Comparison of ENCODE assay signal across 9 cellular contexts in genomic region chr5:16894236-16895057, GRCh38. TPM values are rescaled to one million over a fixed set of nuclear protein-coding genes. Genes with fewer than 3 reads are reported as not detected.
DNase-seq lines count a peak whose midpoint lies in the region; TF ChIP-seq lines count a peak whose summit lies in the region.
"Had no signal": no experiment of that assay in that cellular context is flagged by ENCODE, and none has a peak within 500 bp of the region (broad histone marks: within the 10 kb centered on the region; RNA-seq: fewer than 3 reads in every experiment).

No MANE protein-coding gene starts in this region.

- no peaks in the 10 kb centered on the region for H3K36me3 ChIP-seq in colonic mucosa
- H3K36me3 ChIP-seq in neural progenitor cell = no peaks in the 10 kb centered on the region

- H3K4me3 ChIP-seq in colonic mucosa (no peak overlapping the region), neural progenitor cell (no peak overlapping the region)

- peaks cover 32% of the 10 kb centered on the region for H3K4me1 ChIP-seq in colonic mucosa
- H3K4me1 ChIP-seq in neural progenitor cell = peaks cover 54% of the 10 kb centered on the region

- TF ChIP-seq CTCF in colonic mucosa (IDR thresholded peaks at IDR 0.05) = no peak
- no peak for TF ChIP-seq CTCF in neural progenitor cell (IDR thresholded peaks at IDR 0.05)
- no peak for TF ChIP-seq CTCF in GM13976 (IDR thresholded peaks at IDR 0.05; ENCODE audit: borderline replicate concordance, control extremely low read depth, extremely low read depth, insufficient read depth, missing control alignments)

- intact Hi-C loops in colonic mucosa (cut with DNase I) = no loop called here
- intact Hi-C loops in activated T-helper 1 cell treated with anti-CD3 and anti-CD28 coated beads, Interleukin-12 subunit alpha, Interleukin-12 subunit beta, Interleukin-2, Interleukin-4 antibody, amounts not matched to agents 30 ng/mL and 10 ng/mL and 1 ng/mL, durations not matched to agents 14 hours and 24 hours and 36 hours (cut with micrococcal nuclease) = no loop called here

- peaks cover 93% of the 10 kb centered on the region for H3K79me2 ChIP-seq in neural progenitor cell (ENCODE audit: low read depth)

- H3K27me3 Mint-ChIP-seq in neural progenitor cell (ENCODE audit: insufficient read depth, low read depth) = no peaks in the 10 kb centered on the region
- no peaks in the 10 kb centered on the region for H3K27me3 Mint-ChIP-seq in activated T-helper 1 cell treated with anti-CD3 and anti-CD28 coated beads, Interleukin-12 subunit alpha, Interleukin-12 subunit beta, Interleukin-2, Interleukin-4 antibody, amounts not matched to agents 30 ng/mL and 10 ng/mL and 1 ng/mL, durations not matched to agents 14 hours and 24 hours and 36 hours (ENCODE audit: insufficient read depth)

- no peak overlapping the region for H2AFZ ChIP-seq in neural progenitor cell (replicated peaks)

- H3K36me3 Mint-ChIP-seq in neural progenitor cell = no peaks in the 10 kb centered on the region
- no peaks in the 10 kb centered on the region for H3K36me3 Mint-ChIP-seq in activated T-helper 1 cell treated with anti-CD3 and anti-CD28 coated beads, Interleukin-12 subunit alpha, Interleukin-12 subunit beta, Interleukin-2, Interleukin-4 antibody, amounts not matched to agents 30 ng/mL and 10 ng/mL and 1 ng/mL, durations not matched to agents 14 hours and 24 hours and 36 hours (ENCODE audit: low read depth)

- no peaks in the 10 kb centered on the region for H3K27me3 ChIP-seq in colonic mucosa
- no peaks in the 10 kb centered on the region for H3K27me3 ChIP-seq in neural progenitor cell

- H3K27ac Mint-ChIP-seq in neural progenitor cell = peak overlapping the region; percentile 92
- H3K27ac Mint-ChIP-seq in activated T-helper 1 cell treated with anti-CD3 and anti-CD28 coated beads, Interleukin-12 subunit alpha, Interleukin-12 subunit beta, Interleukin-2, Interleukin-4 antibody, amounts not matched to agents 30 ng/mL and 10 ng/mL and 1 ng/mL, durations not matched to agents 14 hours and 24 hours and 36 hours = no peak overlapping the region

- DNase-seq in ELR (ENCODE audit: low read depth) = peak; percentile 96
- peak; percentile 32 for DNase-seq in NCI-H446 treated with DMSO at 0.1 percent for 48 hours (lab: John Stamatoyannopoulos, UW)
- DNase-seq in colonic mucosa = peak; percentile 81
- DNase-seq in neural progenitor cell (ENCODE audit: low spot score) = peak; percentile 75
- DNase-seq in activated T-helper 1 cell treated with anti-CD3 and anti-CD28 coated beads, Interleukin-12 subunit alpha, Interleukin-12 subunit beta, Interleukin-2, Interleukin-4 antibody, amounts not matched to agents 30 ng/mL and 10 ng/mL and 1 ng/mL, durations not matched to agents 14 hours and 24 hours and 36 hours (ENCODE audit: low spot score) = no peak
- no peak for DNase-seq in GM13976 (ENCODE audit: low spot score)
- no peak for DNase-seq in NCI-H1436 (lab: John Stamatoyannopoulos, UW)
- no peak for DNase-seq in stimulated activated CD4-positive, alpha-beta T cell treated with anti-CD3 and anti-CD28 coated beads, Interleukin-4, amount 100 ng/mL, for 1 hour

- H3K4me3 Mint-ChIP-seq in neural progenitor cell = peak overlapping the region; percentile 40
- H3K4me3 Mint-ChIP-seq in activated T-helper 1 cell treated with anti-CD3 and anti-CD28 coated beads, Interleukin-12 subunit alpha, Interleukin-12 subunit beta, Interleukin-2, Interleukin-4 antibody, amounts not matched to agents 30 ng/mL and 10 ng/mL and 1 ng/mL, durations not matched to agents 14 hours and 24 hours and 36 hours = no peak overlapping the region

- H3K9ac ChIP-seq in colonic mucosa (ENCODE audit: low read depth in 2 of 2, low read length in 2 of 2) (peak overlapping the region in 1 of 2 donors; percentile 74), neural progenitor cell (no peak overlapping the region)

- H3K9me3 Mint-ChIP-seq in neural progenitor cell = no peaks in the 10 kb centered on the region
- H3K9me3 Mint-ChIP-seq in activated T-helper 1 cell treated with anti-CD3 and anti-CD28 coated beads, Interleukin-12 subunit alpha, Interleukin-12 subunit beta, Interleukin-2, Interleukin-4 antibody, amounts not matched to agents 30 ng/mL and 10 ng/mL and 1 ng/mL, durations not matched to agents 14 hours and 24 hours and 36 hours = no peaks in the 10 kb centered on the region

- H4K20me1 ChIP-seq in neural progenitor cell (ENCODE audit: low read depth) = peaks cover 84% of the 10 kb centered on the region

- H3F3A ChIP-seq in neural progenitor cell (ENCODE audit: low read depth) = peaks cover 16% of the 10 kb centered on the region

- in situ Hi-C loops in GM13976 (cut with MboI; ENCODE audit: low sequenced_read_pairs, unreplicated experiment) = no loop called here

- H3K9me3 ChIP-seq in colonic mucosa (no peaks in the 10 kb centered on the region), neural progenitor cell (ENCODE audit: low read depth) (no peaks in the 10 kb centered on the region)

- H3K4me1 Mint-ChIP-seq in neural progenitor cell = peaks cover 69% of the 10 kb centered on the region
- no peaks in the 10 kb centered on the region for H3K4me1 Mint-ChIP-seq in activated T-helper 1 cell treated with anti-CD3 and anti-CD28 coated beads, Interleukin-12 subunit alpha, Interleukin-12 subunit beta, Interleukin-2, Interleukin-4 antibody, amounts not matched to agents 30 ng/mL and 10 ng/mL and 1 ng/mL, durations not matched to agents 14 hours and 24 hours and 36 hours (ENCODE audit: low read depth)

- H3K4me2 ChIP-seq in neural progenitor cell = peak overlapping the region; percentile 20

- H3K27ac ChIP-seq in colonic mucosa (peak overlapping the region; percentile 92), neural progenitor cell (no peak overlapping the region)

RNA-seq across cellular contexts. Expression of gene MYO10, which starts 41.6 kb away (rescaled TPM):
- total RNA-seq in colonic mucosa = 10 to 100 TPM; 57.9 to 61.9 TPM
- 39.1 and 59.9 TPM in 2 replicates for total RNA-seq in neural progenitor cell (ENCODE audit: low replicate concordance)
- 0.07 and 0.41 TPM in 2 replicates for total RNA-seq in activated T-helper 1 cell treated with anti-CD3 and anti-CD28 coated beads, Interleukin-12 subunit alpha, Interleukin-12 subunit beta, Interleukin-2, Interleukin-4 antibody, amounts not matched to agents 30 ng/mL and 10 ng/mL and 1 ng/mL, durations not matched to agents 14 hours and 24 hours and 36 hours
- total RNA-seq: T-helper 1 cell treated with Interleukin-12 subunit alpha and Interleukin-12 subunit beta and Interleukin-4 antibody, amounts not matched to agents 30 ng/mL and 1 ng/mL, for 36 hours had no signal

Comparison
In these comparisons a context has a peak if more than half of its experiments do, and no peak if none do; other contexts are left out.
1. DNase-seq: peak in ELR (single experiment), NCI-H446 treated with DMSO at 0.1 percent for 48 hours (single experiment), colonic mucosa (single experiment) and neural progenitor cell (single experiment); none in activated T-helper 1 cell treated with anti-CD3 and anti-CD28 coated beads, Interleukin-12 subunit alpha, Interleukin-12 subunit beta, Interleukin-2, Interleukin-4 antibody, amounts not matched to agents 30 ng/mL and 10 ng/mL and 1 ng/mL, durations not matched to agents 14 hours and 24 hours and 36 hours (single experiment), GM13976 (single experiment), NCI-H1436 (single experiment) and stimulated activated CD4-positive, alpha-beta T cell treated with anti-CD3 and anti-CD28 coated beads, Interleukin-4, amount 100 ng/mL, for 1 hour (single experiment).
2. RNA of gene MYO10, which starts 41.6 kb away (total RNA-seq): 57.9 to 61.9 TPM in colonic mucosa and 39.1 to 59.9 TPM in neural progenitor cell; 0.07 to 0.41 TPM in activated T-helper 1 cell treated with anti-CD3 and anti-CD28 coated beads, Interleukin-12 subunit alpha, Interleukin-12 subunit beta, Interleukin-2, Interleukin-4 antibody, amounts not matched to agents 30 ng/mL and 10 ng/mL and 1 ng/mL, durations not matched to agents 14 hours and 24 hours and 36 hours; every median in the first group is over 10 times any median in the second.